Comparison of ENCODE assay signal across 7 cellular contexts in the genomic region with DNA sequence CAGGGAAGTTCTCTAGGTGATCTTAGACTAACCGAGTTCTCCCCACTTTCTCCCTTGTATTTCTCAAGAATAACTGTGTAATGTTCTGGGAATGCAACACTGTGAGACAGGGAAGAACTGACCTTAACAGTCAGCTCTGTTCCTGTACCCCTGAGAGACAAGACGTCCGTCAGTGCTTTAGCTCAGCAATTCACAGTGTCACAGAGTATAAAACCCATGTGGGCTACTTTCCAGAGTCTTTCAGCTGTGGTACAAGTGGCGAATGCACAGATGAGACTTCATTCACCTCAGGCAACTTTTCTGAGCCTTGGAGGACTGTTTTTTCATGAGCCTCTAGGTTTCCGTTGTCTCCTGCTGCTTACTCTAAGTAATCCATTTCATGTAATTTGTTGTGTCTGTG.
"Had no signal": no experiment of that assay in that cellular context is flagged by ENCODE, and none has a peak within 500 bp of the region (broad histone marks: within the 10 kb centered on the region; RNA-seq: fewer than 3 reads in every experiment).

No MANE protein-coding gene starts in this region.

- ATAC-seq: HCT116 had no signal

- H3K27ac ChIP-seq: GM23248 had no signal

- FAIRE-seq: HTR-8/SVneo had no signal

- H2AFZ ChIP-seq: GM23248 had no signal

- H3K36me3 ChIP-seq: HAP-1 had no signal

- DNase-seq: GM23248, GOT3, H7, KG1 had no signal

- H3K4me1 ChIP-seq: HAP-1 had no signal

- H3K9me3 ChIP-seq: HAP-1 had no signal

- H3K9ac ChIP-seq: GM23248 had no signal

- H3K4me3 ChIP-seq: GM23248, HAP-1 had no signal
